In the genomic region with DNA sequence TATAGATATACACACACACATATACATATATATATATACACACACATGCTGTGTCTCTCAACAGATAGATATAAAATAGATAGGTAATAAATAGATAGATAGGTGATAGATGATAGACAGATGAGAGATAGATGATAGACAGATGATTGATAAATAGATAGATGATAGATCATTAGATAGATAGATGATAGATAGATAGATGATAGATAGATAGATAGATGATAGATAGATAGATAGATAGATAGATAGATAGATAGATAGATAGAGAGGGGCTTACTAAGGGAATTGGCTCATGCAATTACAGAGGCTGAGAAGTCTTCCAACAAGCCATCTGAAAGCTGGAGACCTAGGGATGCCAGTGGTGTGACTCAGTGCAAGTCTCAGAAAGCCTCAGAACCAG, we compare ENCODE assay signal across 30 cellular contexts.
DNase-seq lines count a peak whose midpoint lies in the region; ATAC-seq, FAIRE-seq and TF ChIP-seq lines count a peak whose summit lies in the region.
"Had no signal": no experiment of that assay in that cellular context is flagged by ENCODE, and none has a peak within 500 bp of the region (broad histone marks: within the 10 kb centered on the region; RNA-seq: fewer than 3 reads in every experiment).

No MANE protein-coding gene starts in this region.

- H3K4me1 ChIP-seq in K562 (replicated peaks in 1 of 2; ENCODE audit: control insufficient read depth in 2 of 2, insufficient read depth in 2 of 2, low read length in 2 of 2): no peaks in the 10 kb centered on the region
- H3K4me1 ChIP-seq: A549; BE2C; BLaER1; BLaER1 treated with 17β-estradiol and CSF1 and Interleukin-3, amounts not matched to agents 10 nM and 100 nM; Caco-2 had no signal

- CTCF ChIA-PET in K562 (lab: Yijun Ruan, JAX; ENCODE audit: low intra/inter-chr PET ratio): no interaction called here

- no peaks in the 10 kb centered on the region for H3K79me2 ChIP-seq in K562 (ENCODE audit: control insufficient read depth, insufficient read depth, low read length)

- H3K9me3 ChIP-seq in K562 (replicated peaks; ENCODE audit: control insufficient read depth, insufficient read depth, low read depth, low read length): no peaks in the 10 kb centered on the region
- H3K9me3 ChIP-seq: A549; BE2C; BLaER1; BLaER1 treated with 17β-estradiol and CSF1 and Interleukin-3, amounts not matched to agents 10 nM and 100 nM; Caco-2 had no signal

- H3K4me2 ChIP-seq in K562 (ENCODE audit: insufficient read depth, low read length): no peak overlapping the region
- H3K4me2 ChIP-seq: A549; BLaER1; BLaER1 treated with 17β-estradiol and CSF1 and Interleukin-3, amounts not matched to agents 10 nM and 100 nM had no signal

- no peaks in the 10 kb centered on the region for H3K36me3 Mint-ChIP-seq in stimulated activated effector memory CD8-positive, alpha-beta T cell treated with anti-CD3 and anti-CD28 coated beads, Interleukin-12 subunit alpha, Interleukin-12 subunit beta, amount 100 ng/mL, for 72 hours
- H3K36me3 Mint-ChIP-seq: CD14-positive monocyte; CD4-positive, alpha-beta memory T cell; CD4-positive, CD25-positive, alpha-beta regulatory T cell; CD8-positive, alpha-beta memory T cell; CD8-positive, alpha-beta T cell had no signal

- no peak for TF ChIP-seq EP300 in K562 (IDR thresholded peaks at IDR 0.05; ENCODE audit: low read length)

- in situ Hi-C loops in K562 (cut with MboI): no loop called here

- H3K36me3 ChIP-seq in K562 (ENCODE audit: control insufficient read depth, insufficient read depth, low read length): no peaks in the 10 kb centered on the region
- H3K36me3 ChIP-seq: BE2C; BLaER1; BLaER1 treated with 17β-estradiol and CSF1 and Interleukin-3, amounts not matched to agents 10 nM and 100 nM had no signal

- POLR2A ChIA-PET in K562 (lab: Yijun Ruan, JAX): no interaction called here

- TF ChIP-seq POLR2A in K562 (conservative IDR thresholded peaks at IDR 0.05): no peak

- H2AFZ ChIP-seq in K562 (ENCODE audit: low read depth, low read length): no peak overlapping the region

- no peak overlapping the region for H3K27ac Mint-ChIP-seq in stimulated activated effector memory CD8-positive, alpha-beta T cell treated with anti-CD3 and anti-CD28 coated beads, Interleukin-12 subunit alpha, Interleukin-12 subunit beta, amount 100 ng/mL, for 72 hours
- H3K27ac Mint-ChIP-seq: B cell; CD14-positive monocyte; CD4-positive, alpha-beta memory T cell; CD4-positive, alpha-beta T cell; CD4-positive, CD25-positive, alpha-beta regulatory T cell; CD8-positive, alpha-beta memory T cell; CD8-positive, alpha-beta T cell had no signal

- TF ChIP-seq CTCF in K562 (IDR thresholded peaks at IDR 0.05 in 2 of 3, conservative IDR thresholded peaks at IDR 0.05 in 1 of 3; ENCODE audit: insufficient read depth in 2 of 3, low read depth in 1 of 3, low read length in 3 of 3): no peak

- H3K9me1 ChIP-seq in K562 (ENCODE audit: control insufficient read depth, insufficient read depth, low read length): no peaks in the 10 kb centered on the region

- no peak overlapping the region for H3K4me3 Mint-ChIP-seq in stimulated activated effector memory CD8-positive, alpha-beta T cell treated with anti-CD3 and anti-CD28 coated beads, Interleukin-12 subunit alpha, Interleukin-12 subunit beta, amount 100 ng/mL, for 72 hours
- H3K4me3 Mint-ChIP-seq: B cell; CD14-positive monocyte; CD4-positive, alpha-beta memory T cell; CD4-positive, alpha-beta T cell; CD4-positive, CD25-positive, alpha-beta regulatory T cell; CD8-positive, alpha-beta memory T cell; CD8-positive, alpha-beta T cell had no signal

- BruUV-seq in K562 (replicated peaks; lab: Mats Ljungman, UMichigan): no TSS peak

- no peak for DNase-seq in K562 (ENCODE audit: extremely low read depth in 1 of 4, low spot score in 3 of 4)
- no peak for DNase-seq in stimulated activated effector memory CD8-positive, alpha-beta T cell treated with anti-CD3 and anti-CD28 coated beads, Interleukin-12 subunit alpha, Interleukin-12 subunit beta, amount 100 ng/mL, for 72 hours (ENCODE audit: low spot score in 2 of 2)
- DNase-seq: 8988T; ACHN; AML-193; BE2C; C1 segment of cervical spinal cord; Caco-2; Calu3; CD4-positive, alpha-beta memory T cell; CD4-positive, alpha-beta T cell; CD4-positive, CD25-positive, alpha-beta regulatory T cell; CD8-positive, alpha-beta memory T cell; CD8-positive, alpha-beta T cell; COR-L47; DMS 273 treated with DMSO at 0.1 percent for 48 hours; DMS153; DMS53; DMS79; DMS79 treated with DMSO at 0.1 percent for 48 hours; DND-41; EL had no signal

- no peaks in the 10 kb centered on the region for H3K4me1 Mint-ChIP-seq in stimulated activated effector memory CD8-positive, alpha-beta T cell treated with anti-CD3 and anti-CD28 coated beads, Interleukin-12 subunit alpha, Interleukin-12 subunit beta, amount 100 ng/mL, for 72 hours
- H3K4me1 Mint-ChIP-seq: B cell; CD14-positive monocyte; CD4-positive, alpha-beta memory T cell; CD4-positive, CD25-positive, alpha-beta regulatory T cell; CD8-positive, alpha-beta memory T cell had no signal

- H3K27ac ChIP-seq in K562 (ENCODE audit: extremely low read depth, low read depth, low read length): no peak overlapping the region
- H3K27ac ChIP-seq: 22Rv1; A549; BLaER1; BLaER1 treated with 17β-estradiol and CSF1 and Interleukin-3, amounts not matched to agents 10 nM and 100 nM; C4-2B had no signal

- no peak for ATAC-seq in K562
- no peak for ATAC-seq in stimulated activated effector memory CD8-positive, alpha-beta T cell treated with anti-CD3 and anti-CD28 coated beads, Interleukin-12 subunit alpha, Interleukin-12 subunit beta, amount 100 ng/mL, for 72 hours
- ATAC-seq: A549; CD8-positive, alpha-beta T cell had no signal

- no peak for FAIRE-seq in K562 (lab: Jason Lieb, UNC)
- FAIRE-seq: A549, D721Med had no signal

- peaks cover 3% of the 10 kb centered on the region for H3K9me3 Mint-ChIP-seq in stimulated activated effector memory CD8-positive, alpha-beta T cell treated with anti-CD3 and anti-CD28 coated beads, Interleukin-12 subunit alpha, Interleukin-12 subunit beta, amount 100 ng/mL, for 72 hours
- H3K9me3 Mint-ChIP-seq: CD4-positive, alpha-beta T cell; CD8-positive, alpha-beta T cell had no signal

- H4K20me1 ChIP-seq in K562 (replicated peaks; ENCODE audit: control insufficient read depth, insufficient read depth, low read length): no peaks in the 10 kb centered on the region
- H4K20me1 ChIP-seq: BLaER1; BLaER1 treated with 17β-estradiol and CSF1 and Interleukin-3, amounts not matched to agents 10 nM and 100 nM had no signal

- no peak overlapping the region for H3K9ac ChIP-seq in K562 (ENCODE audit: insufficient read depth in 1 of 2, low read depth in 2 of 2, low read length in 2 of 2)
- H3K9ac ChIP-seq: BLaER1; BLaER1 treated with 17β-estradiol and CSF1 and Interleukin-3, amounts not matched to agents 10 nM and 100 nM had no signal

- no peaks in the 10 kb centered on the region for H3K27me3 ChIP-seq in K562 (ENCODE audit: control insufficient read depth in 2 of 2, insufficient read depth in 2 of 2, low read length in 2 of 2)
- H3K27me3 ChIP-seq: BE2C; BLaER1; BLaER1 treated with 17β-estradiol and CSF1 and Interleukin-3, amounts not matched to agents 10 nM and 100 nM had no signal

- no peak for TF ChIP-seq RAD21 in K562 (CRISPR knock-in tag; conservative IDR thresholded peaks at IDR 0.05 in 1 of 2, IDR thresholded peaks at IDR 0.05 in 1 of 2)

- intact Hi-C loops in K562 (cut with micrococcal nuclease): no loop called here

- H3K4me3 ChIP-seq in K562: no peak overlapping the region
- H3K4me3 ChIP-seq: A549; BLaER1; BLaER1 treated with 17β-estradiol and CSF1 and Interleukin-3, amounts not matched to agents 10 nM and 100 nM had no signal

TF ChIP-seq in K562, 482 proteins besides CTCF, POLR2A, EP300 and RAD21:
- TF ChIP-seq HNRNPK (IDR thresholded peaks at IDR 0.05; ENCODE audit: low read depth, low read length, poor library complexity, severe bottlenecking) (no peak), ZBTB7A (IDR thresholded peaks at IDR 0.05; ENCODE audit: borderline replicate concordance, control insufficient read depth, low read depth, low read length) (no peak), DACH1 (IDR thresholded peaks at IDR 0.05; ENCODE audit: partially characterized antibody) (peak; percentile 92), SRSF3 (IDR thresholded peaks at IDR 0.05; ENCODE audit: insufficient read depth, low read length) (no peak), ADNP (tag; IDR thresholded peaks at IDR 0.05) (no peak)
- TF ChIP-seq, protein P1, sequence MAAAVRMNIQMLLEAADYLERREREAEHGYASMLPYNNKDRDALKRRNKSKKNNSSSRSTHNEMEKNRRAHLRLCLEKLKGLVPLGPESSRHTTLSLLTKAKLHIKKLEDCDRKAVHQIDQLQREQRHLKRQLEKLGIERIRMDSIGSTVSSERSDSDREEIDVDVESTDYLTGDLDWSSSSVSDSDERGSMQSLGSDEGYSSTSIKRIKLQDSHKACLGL (CRISPR knock-in tag; IDR thresholded peaks at IDR 0.05; ENCODE audit: borderline replicate concordance, poor library complexity, severe bottlenecking): no peak
